ENCODE assay signal across 11 cellular contexts in the genomic region with DNA sequence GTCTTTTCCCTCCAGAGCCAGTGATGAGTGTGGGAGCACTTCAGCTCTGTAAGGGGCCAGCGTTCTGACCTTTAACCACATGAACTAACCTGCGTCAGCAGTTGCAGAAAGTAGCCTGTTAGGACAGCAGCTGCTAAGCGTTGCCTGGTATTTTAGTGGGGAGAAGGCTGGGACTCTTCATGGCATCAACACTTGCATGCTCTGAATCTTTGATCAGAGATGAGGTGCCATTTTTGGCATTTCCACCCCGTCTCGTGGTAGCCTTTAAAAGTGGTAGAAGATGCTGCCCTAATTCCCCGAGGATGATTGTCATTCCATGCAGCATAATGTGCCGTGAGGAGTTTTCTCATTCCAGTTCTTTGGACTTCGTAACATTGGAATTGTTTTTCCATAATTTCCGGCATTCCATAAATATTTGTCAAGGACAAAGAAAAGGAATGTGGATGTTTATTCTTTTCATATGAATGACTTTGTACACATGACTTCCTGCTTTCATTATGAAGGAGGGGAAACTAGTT.
A peak's percentile ranks its signal among the peaks of the same experiment; 100 is the strongest.
DNase-seq lines count a peak whose midpoint lies in the region; ATAC-seq, FAIRE-seq and TF ChIP-seq lines count a peak whose summit lies in the region.
"Had no signal": no experiment of that assay in that cellular context is flagged by ENCODE, and none has a peak within 500 bp of the region (broad histone marks: within the 10 kb centered on the region; RNA-seq: fewer than 3 reads in every experiment).

No MANE protein-coding gene starts in this region.

- peak overlapping the region; percentile 50 for H3K27ac ChIP-seq in muscle layer of duodenum (ENCODE audit: low read length)

- peak; percentile 18 for FAIRE-seq in endometrium (lab: Jason Lieb, UNC)
- FAIRE-seq: G401.6 had no signal

- DNase-seq in AG09309 (ENCODE audit: low read depth): peak; percentile 55
- DNase-seq in M059J (ENCODE audit: low read depth): peak; percentile 82
- no peak for DNase-seq in activated CD4-positive, alpha-beta T cell treated with anti-CD3 and anti-CD28 coated beads, Interleukin-2, amount 50 U/mL, for 4 hours
- no peak for DNase-seq in nucleus accumbens (lab: John Stamatoyannopoulos, UW)
- DNase-seq in NCI-H526 (lab: John Stamatoyannopoulos, UW): no peak
- DNase-seq: activated CD4-positive, alpha-beta memory T cell treated with anti-CD3 and anti-CD28 coated beads, Interleukin-2, amount 10 ng/mL, durations not matched to agents 7 days and 5 days; NCI-H2107 had no signal

- H3K36me3 ChIP-seq in muscle layer of duodenum (ENCODE audit: control insufficient read depth in 1 of 2, insufficient read depth in 2 of 2, low read length in 2 of 2): peaks cover 31 to 47% of the 10 kb centered on the region in 2 donors

- no peak for ATAC-seq in GM21390 (IDR thresholded peaks at IDR 0.05; ENCODE audit: unreplicated experiment)

- H3K9me3 ChIP-seq in muscle layer of duodenum (ENCODE audit: control insufficient read depth in 1 of 2, low read length in 2 of 2): no peaks in the 10 kb centered on the region

- no peaks in the 10 kb centered on the region for H3K27me3 ChIP-seq in muscle layer of duodenum (ENCODE audit: low read depth, low read length)

- no peak for TF ChIP-seq CTCF in AG09309 (IDR thresholded peaks at IDR 0.05; ENCODE audit: control insufficient read depth, insufficient read depth, low read depth, low read length, missing control alignments)

- no peak overlapping the region for H3K4me3 ChIP-seq in AG09309 (ENCODE audit: control insufficient read depth, low read depth, low read length)
- H3K4me3 ChIP-seq in muscle layer of duodenum (ENCODE audit: low read depth in 1 of 2, low read length in 2 of 2): no peak overlapping the region

- H3K4me1 ChIP-seq in muscle layer of duodenum (ENCODE audit: control insufficient read depth in 1 of 2, insufficient read depth in 2 of 2, low read length in 2 of 2): peaks cover 0 to 11% of the 10 kb centered on the region in 2 donors

Comparison
In these comparisons a context has a peak if more than half of its experiments do, and no peak if none do; other contexts are left out.
1. DNase-seq: peak in AG09309 (single experiment) and M059J (single experiment); none in activated CD4-positive, alpha-beta T cell treated with anti-CD3 and anti-CD28 coated beads, Interleukin-2, amount 50 U/mL, for 4 hours (0 of 2), nucleus accumbens (0 of 56) and NCI-H526 (0 of 2).